In genomic region chrX:45344597-45344996, GRCh38 we compare ENCODE assay signal across 24 cellular contexts.
DNase-seq lines count a peak whose midpoint lies in the region; ATAC-seq and TF ChIP-seq lines count a peak whose summit lies in the region.
"Had no signal": no experiment of that assay in that cellular context is flagged by ENCODE, and none has a peak within 500 bp of the region (broad histone marks: within the 10 kb centered on the region; RNA-seq: fewer than 3 reads in every experiment).

No MANE protein-coding gene starts in this region.

- no peaks in the 10 kb centered on the region for H3K36me3 Mint-ChIP-seq in chondrocyte (ENCODE audit: low read depth)
- H3K36me3 Mint-ChIP-seq: IgD-negative memory B cell; memory B cell; natural killer cell treated with Interleukin-12 subunit alpha and Interleukin-12 subunit beta and Interleukin-15 and Interleukin-18, amount 100 ng/mL, for 72 hours; T-cell had no signal

- no peak for ATAC-seq in HG02840 (IDR thresholded peaks at IDR 0.05; ENCODE audit: low FRiP score, unreplicated experiment)
- ATAC-seq: body of pancreas; heart right ventricle; natural killer cell treated with Interleukin-12 subunit alpha and Interleukin-12 subunit beta and Interleukin-15 and Interleukin-18, amount 100 ng/mL, for 72 hours; T-cell had no signal

- no peaks in the 10 kb centered on the region for H3K27me3 Mint-ChIP-seq in chondrocyte (ENCODE audit: low read depth)
- H3K27me3 Mint-ChIP-seq: IgD-negative memory B cell, memory B cell had no signal

- peak overlapping the region; percentile 68 for H3K27ac Mint-ChIP-seq in chondrocyte (ENCODE audit: unreplicated experiment)
- H3K27ac Mint-ChIP-seq: activated naive CD4-positive, alpha-beta T cell treated with anti-CD3 and anti-CD28 coated beads for 36 hours; IgD-negative memory B cell; memory B cell; natural killer cell treated with Interleukin-12 subunit alpha and Interleukin-12 subunit beta and Interleukin-15 and Interleukin-18, amount 100 ng/mL, for 72 hours; T-cell had no signal

- peak; percentile 17 for DNase-seq in Daoy (ENCODE audit: low read depth)
- DNase-seq in M059J (ENCODE audit: low read depth), result peak; percentile 81
- DNase-seq in chondrocyte (ENCODE audit: low spot score), result no peak
- DNase-seq in kidney tubule cell (ENCODE audit: low spot score), result peak; percentile 31
- no peak for DNase-seq in NCI-H2029 treated with DMSO at 0.1 percent for 48 hours (lab: John Stamatoyannopoulos, UW)
- DNase-seq in activated naive CD4-positive, alpha-beta T cell treated with Interleukin-2 at 50 U/mL for 16 hours, result no peak
- DNase-seq in activated CD4-positive, alpha-beta T cell treated with anti-CD3 and anti-CD28 coated beads, Interleukin-2, amount 50 U/mL, for 1 hour, result no peak
- DNase-seq: activated CD4-positive, alpha-beta T cell treated with anti-CD3 and anti-CD28 coated beads, Interleukin-2, amount 50 U/mL, for 4 hours; activated naive CD4-positive, alpha-beta T cell treated with anti-CD3 and anti-CD28 coated beads for 36 hours; body of pancreas; Calu3; cortex of kidney; GF-D8; heart right ventricle; islet precursor cell; NCI-H187; NCI-H446 treated with DMSO at 0.1 percent for 48 hours; Right ventricle myocardium superior; T-cell; uterus had no signal

- peaks cover 24% of the 10 kb centered on the region for H3K9me3 Mint-ChIP-seq in chondrocyte (ENCODE audit: low read depth)
- H3K9me3 Mint-ChIP-seq: activated naive CD4-positive, alpha-beta T cell treated with anti-CD3 and anti-CD28 coated beads for 36 hours; memory B cell had no signal

- no peak for TF ChIP-seq CTCF in chondrocyte (IDR thresholded peaks at IDR 0.05)

- H3K4me3 Mint-ChIP-seq in chondrocyte (ENCODE audit: unreplicated experiment), result no peak overlapping the region
- H3K4me3 Mint-ChIP-seq: activated naive CD4-positive, alpha-beta T cell treated with anti-CD3 and anti-CD28 coated beads for 36 hours; IgD-negative memory B cell; memory B cell; natural killer cell treated with Interleukin-12 subunit alpha and Interleukin-12 subunit beta and Interleukin-15 and Interleukin-18, amount 100 ng/mL, for 72 hours; T-cell had no signal

- peaks cover 36% of the 10 kb centered on the region for H3K4me1 Mint-ChIP-seq in chondrocyte (ENCODE audit: low read depth)
- H3K4me1 Mint-ChIP-seq: IgD-negative memory B cell, memory B cell, T-cell had no signal

Comparison
In these comparisons a context has a peak if more than half of its experiments do, and no peak if none do; other contexts are left out.
1. DNase-seq: peak in Daoy (single experiment), M059J (single experiment) and kidney tubule cell (single experiment); none in chondrocyte (single experiment), NCI-H2029 treated with DMSO at 0.1 percent for 48 hours (single experiment), activated naive CD4-positive, alpha-beta T cell treated with Interleukin-2 at 50 U/mL for 16 hours (single experiment) and activated CD4-positive, alpha-beta T cell treated with anti-CD3 and anti-CD28 coated beads, Interleukin-2, amount 50 U/mL, for 1 hour (single experiment).